Comparison of ENCODE assay signal across 22 cellular contexts in genomic region chr16:83577201-83577600, GRCh38.
DNase-seq lines count a peak whose midpoint lies in the region; ATAC-seq and TF ChIP-seq lines count a peak whose summit lies in the region.
"Had no signal": no experiment of that assay in that cellular context is flagged by ENCODE, and none has a peak within 500 bp of the region (broad histone marks: within the 10 kb centered on the region; RNA-seq: fewer than 3 reads in every experiment).

No MANE protein-coding gene starts in this region.

- peaks cover 10% of the 10 kb centered on the region for H3K9me3 Mint-ChIP-seq in WTC11
- H3K9me3 Mint-ChIP-seq in type B pancreatic cell: no peaks in the 10 kb centered on the region

- H3K36me3 Mint-ChIP-seq in WTC11: no peaks in the 10 kb centered on the region
- H3K36me3 Mint-ChIP-seq in type B pancreatic cell: no peaks in the 10 kb centered on the region
- H3K36me3 Mint-ChIP-seq: CD14-positive monocyte; CD8-positive, alpha-beta memory T cell had no signal

- POLR2A ChIA-PET in WTC11 (lab: Charles Lee): no interaction called here

- peak; percentile 57 for DNase-seq in NCI-H69 (lab: John Stamatoyannopoulos, UW)
- no peak for DNase-seq in WTC11 (ENCODE audit: low spot score)
- peak; percentile 77 for DNase-seq in left kidney (ENCODE audit: low read depth, low spot score)
- no peak for DNase-seq in HCEC 1CT
- DNase-seq in islet precursor cell: no peak
- DNase-seq in type B pancreatic cell (ENCODE audit: extremely low spot score, unreplicated experiment): no peak
- DNase-seq: 8988T; ACHN; AML-193; BE2C; CD4-positive, alpha-beta T cell; CD8-positive, alpha-beta memory T cell; DMS 273 treated with DMSO at 0.1 percent for 48 hours; DMS79; EL; GDM1; GM23248; H7 had no signal

- TF ChIP-seq CTCF in WTC11 (IDR thresholded peaks at IDR 0.05) (no peak), type B pancreatic cell (conservative IDR thresholded peaks at IDR 0.05) (no peak)

- peaks cover 17% of the 10 kb centered on the region for H3K27me3 Mint-ChIP-seq in WTC11 (ENCODE audit: low read depth)
- peaks cover 13% of the 10 kb centered on the region for H3K27me3 Mint-ChIP-seq in type B pancreatic cell
- H3K27me3 Mint-ChIP-seq: CD4-positive, alpha-beta T cell had no signal

- H3K4me3 Mint-ChIP-seq in WTC11 (no peak overlapping the region), type B pancreatic cell (no peak overlapping the region)
- H3K4me3 Mint-ChIP-seq: CD14-positive monocyte; CD4-positive, alpha-beta T cell; CD8-positive, alpha-beta memory T cell had no signal

- CTCF ChIA-PET in WTC11 (lab: Charles Lee): no interaction called here

- no peak overlapping the region for H3K27ac Mint-ChIP-seq in WTC11
- H3K27ac Mint-ChIP-seq in type B pancreatic cell: no peak overlapping the region
- H3K27ac Mint-ChIP-seq: CD14-positive monocyte; CD4-positive, alpha-beta T cell; CD8-positive, alpha-beta memory T cell had no signal

- H3K4me1 Mint-ChIP-seq in WTC11 (peaks cover 20% of the 10 kb centered on the region), type B pancreatic cell (ENCODE audit: unreplicated experiment) (peaks cover 5% of the 10 kb centered on the region)
- H3K4me1 Mint-ChIP-seq: CD14-positive monocyte; CD8-positive, alpha-beta memory T cell had no signal

- no peak for ATAC-seq in WTC11
- ATAC-seq: A549, GM12878, HCT116 had no signal

TF ChIP-seq in WTC11, 78 proteins besides CTCF, POLR2A, EP300 and RAD21:
- TF ChIP-seq USF2 (CRISPR knock-in tag; IDR thresholded peaks at IDR 0.05) (0 out of 2 replicates have a peak, but pooled peaks have one; percentile 2), ATF2 (CRISPR knock-in tag; IDR thresholded peaks at IDR 0.05; ENCODE audit: borderline replicate concordance, low read depth) (no peak)

Comparison
In these comparisons a context has a peak if more than half of its experiments do, and no peak if none do; other contexts are left out.
1. DNase-seq: peak in NCI-H69 (single experiment) and left kidney (single experiment); none in WTC11 (single experiment), HCEC 1CT (single experiment), islet precursor cell (single experiment) and type B pancreatic cell (single experiment).